15 cellular contexts compared by ENCODE assay signal in the genomic region with DNA sequence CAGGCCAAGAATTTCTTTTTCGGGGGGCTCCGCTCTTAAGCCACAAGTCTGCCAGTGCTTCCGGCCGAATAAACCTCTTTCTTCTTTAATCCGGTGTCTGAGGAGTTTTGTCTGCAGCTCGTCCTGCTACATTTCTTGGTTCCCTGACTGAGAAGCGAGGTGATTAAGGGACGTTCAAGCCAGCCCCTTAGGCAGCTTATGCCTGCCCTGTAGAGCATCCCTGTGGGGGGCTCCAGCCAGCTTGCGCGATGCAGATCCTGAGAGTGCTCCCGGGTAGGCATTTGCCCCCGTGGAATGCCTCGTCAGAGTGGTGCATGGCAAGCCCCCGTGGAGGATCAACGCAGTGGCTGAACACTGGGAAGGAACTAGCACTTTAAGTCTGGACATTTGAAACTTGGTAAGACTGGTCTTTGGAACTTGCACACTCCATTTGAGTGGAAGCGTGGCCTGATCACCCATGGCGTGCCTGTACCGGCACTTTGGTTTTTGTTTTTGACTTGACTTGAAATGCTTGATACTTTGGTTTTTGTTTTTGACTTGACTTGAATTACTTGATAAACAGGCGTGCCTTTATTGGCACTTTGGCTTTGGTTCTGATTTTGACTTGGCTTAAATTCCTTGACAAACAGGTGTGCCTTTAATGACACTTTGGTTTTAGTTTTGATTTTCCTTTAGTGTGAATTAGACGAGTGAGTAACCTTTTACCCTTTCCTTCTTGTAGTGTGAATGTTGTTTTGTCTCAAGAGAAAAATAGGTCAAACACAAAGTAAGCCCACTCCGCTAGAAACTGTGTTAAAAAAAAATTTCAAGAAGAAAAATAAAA.
A peak's percentile ranks its signal among the peaks of the same experiment; 100 is the strongest.
DNase-seq lines count a peak whose midpoint lies in the region; ATAC-seq, FAIRE-seq and TF ChIP-seq lines count a peak whose summit lies in the region.
"Had no signal": no experiment of that assay in that cellular context is flagged by ENCODE, and none has a peak within 500 bp of the region (broad histone marks: within the 10 kb centered on the region; RNA-seq: fewer than 3 reads in every experiment).

No MANE protein-coding gene starts in this region.

- H3K36me3 ChIP-seq in OCI-LY3 (replicated peaks; ENCODE audit: low read depth, low read length) = peaks cover 8% of the 10 kb centered on the region
- H3K36me3 ChIP-seq: right lobe of liver had no signal

- H3K36me3 Mint-ChIP-seq in T-helper 2 cell treated with Interferon-gamma antibody and Interleukin-4, amounts not matched to agents 5 μg/mL and 100 μg/mL, for 36 hours (ENCODE audit: low read depth) = peaks cover 3% of the 10 kb centered on the region
- H3K36me3 Mint-ChIP-seq in stimulated activated effector memory CD8-positive, alpha-beta T cell treated with anti-CD3 and anti-CD28 coated beads, Interleukin-12 subunit alpha, Interleukin-12 subunit beta, amount 100 ng/mL, for 72 hours = peaks cover 10% of the 10 kb centered on the region

- H3K4me2 ChIP-seq in OCI-LY3 (ENCODE audit: low read length) = peak overlapping the region; percentile 90

- H3K4me1 ChIP-seq in OCI-LY3 (ENCODE audit: low read length) = peaks cover 30% of the 10 kb centered on the region

- no peak for ATAC-seq in stimulated activated effector memory CD8-positive, alpha-beta T cell treated with anti-CD3 and anti-CD28 coated beads, Interleukin-12 subunit alpha, Interleukin-12 subunit beta, amount 100 ng/mL, for 72 hours
- ATAC-seq in GM21390 (IDR thresholded peaks at IDR 0.05; ENCODE audit: unreplicated experiment) = no peak
- ATAC-seq: right lobe of liver had no signal

- TF ChIP-seq POLR2A in H54 (IDR thresholded peaks at IDR 0.05; ENCODE audit: low read depth, low read length) = no peak

- H3K4me3 ChIP-seq in OCI-LY3 (ENCODE audit: low read length) (peak overlapping the region; percentile 80), epithelial cell of esophagus (ENCODE audit: low read length) (no peak overlapping the region)

- H3K27ac Mint-ChIP-seq in T-helper 2 cell treated with Interferon-gamma antibody and Interleukin-4, amounts not matched to agents 5 μg/mL and 100 μg/mL, for 36 hours = peak overlapping the region; percentile 82
- peak overlapping the region; percentile 84 for H3K27ac Mint-ChIP-seq in stimulated activated effector memory CD8-positive, alpha-beta T cell treated with anti-CD3 and anti-CD28 coated beads, Interleukin-12 subunit alpha, Interleukin-12 subunit beta, amount 100 ng/mL, for 72 hours
- H3K27ac Mint-ChIP-seq: nephron progenitor cell had no signal

- DNase-seq in T-helper 2 cell treated with Interferon-gamma antibody and Interleukin-4, amounts not matched to agents 5 μg/mL and 100 μg/mL, for 36 hours (ENCODE audit: low spot score) = no peak
- DNase-seq in T-helper 2 cell (no peak), epithelial cell of esophagus (ENCODE audit: low read depth) (peak; percentile 27), H54 (ENCODE audit: insufficient read length, low spot score) (no peak)
- no peak for DNase-seq in stimulated activated effector memory CD8-positive, alpha-beta T cell treated with anti-CD3 and anti-CD28 coated beads, Interleukin-12 subunit alpha, Interleukin-12 subunit beta, amount 100 ng/mL, for 72 hours (ENCODE audit: low spot score in 2 of 2)
- DNase-seq in activated CD4-positive, CD25-positive, alpha-beta regulatory T cell (lab: John Stamatoyannopoulos, UW) = no peak
- DNase-seq: 8988T, NCI-H1417, NCI-H446 treated with DMSO at 0.1 percent for 48 hours, nephron progenitor cell, right lobe of liver had no signal

- H3K27me3 Mint-ChIP-seq in T-helper 2 cell treated with Interferon-gamma antibody and Interleukin-4, amounts not matched to agents 5 μg/mL and 100 μg/mL, for 36 hours (ENCODE audit: low read depth) = no peaks in the 10 kb centered on the region

- H3K79me2 ChIP-seq in OCI-LY3 (ENCODE audit: low read length) = peaks cover 52% of the 10 kb centered on the region

- H3K9me3 ChIP-seq in OCI-LY3 (ENCODE audit: insufficient read depth, low read length) = no peaks in the 10 kb centered on the region
- H3K9me3 ChIP-seq: right lobe of liver, tibial nerve had no signal

- no peaks in the 10 kb centered on the region for H3K27me3 ChIP-seq in OCI-LY3 (ENCODE audit: low read depth, low read length)
- H3K27me3 ChIP-seq: right lobe of liver, tibial nerve had no signal

- H3K27ac ChIP-seq in OCI-LY3 (ENCODE audit: low read length) = peak overlapping the region; percentile 95

- H3K9me3 Mint-ChIP-seq in T-helper 2 cell treated with Interferon-gamma antibody and Interleukin-4, amounts not matched to agents 5 μg/mL and 100 μg/mL, for 36 hours = no peaks in the 10 kb centered on the region
- H3K9me3 Mint-ChIP-seq in stimulated activated effector memory CD8-positive, alpha-beta T cell treated with anti-CD3 and anti-CD28 coated beads, Interleukin-12 subunit alpha, Interleukin-12 subunit beta, amount 100 ng/mL, for 72 hours = no peaks in the 10 kb centered on the region

- TF ChIP-seq CTCF in OCI-LY3 (IDR thresholded peaks at IDR 0.05; ENCODE audit: low read depth, low read length) (no peak), epithelial cell of esophagus (IDR thresholded peaks at IDR 0.05; ENCODE audit: insufficient read depth, low read depth, low read length, missing control alignments) (no peak)

- H3K4me1 Mint-ChIP-seq in T-helper 2 cell treated with Interferon-gamma antibody and Interleukin-4, amounts not matched to agents 5 μg/mL and 100 μg/mL, for 36 hours (ENCODE audit: low read depth) = peaks cover 25% of the 10 kb centered on the region
- peaks cover 53% of the 10 kb centered on the region for H3K4me1 Mint-ChIP-seq in stimulated activated effector memory CD8-positive, alpha-beta T cell treated with anti-CD3 and anti-CD28 coated beads, Interleukin-12 subunit alpha, Interleukin-12 subunit beta, amount 100 ng/mL, for 72 hours

- H3K9ac ChIP-seq in OCI-LY3 (ENCODE audit: low read length) = peak overlapping the region; percentile 79

- H2AFZ ChIP-seq in OCI-LY3 (ENCODE audit: low read depth, low read length) = no peak overlapping the region

- H4K20me1 ChIP-seq in OCI-LY3 (ENCODE audit: insufficient read depth, low read length) = no peaks in the 10 kb centered on the region

- H3K4me3 Mint-ChIP-seq in T-helper 2 cell treated with Interferon-gamma antibody and Interleukin-4, amounts not matched to agents 5 μg/mL and 100 μg/mL, for 36 hours = peak overlapping the region; percentile 29
- H3K4me3 Mint-ChIP-seq in stimulated activated effector memory CD8-positive, alpha-beta T cell treated with anti-CD3 and anti-CD28 coated beads, Interleukin-12 subunit alpha, Interleukin-12 subunit beta, amount 100 ng/mL, for 72 hours = peak overlapping the region; percentile 64
- H3K4me3 Mint-ChIP-seq: nephron progenitor cell had no signal

- no peak for FAIRE-seq in H54 (lab: Jason Lieb, UNC)
- FAIRE-seq: GM12891 had no signal
